ENCODE assay signal across 1 cellular context in genomic region chr10:118729200-118729599, GRCh38.
TF ChIP-seq lines count a peak whose summit lies in the region.

No MANE protein-coding gene starts in this region.

TF ChIP-seq in liver, 16 proteins besides CTCF, POLR2A, EP300 and RAD21 (continued from another document):
- no peak for TF ChIP-seq REST (IDR thresholded peaks at IDR 0.05)
- TF ChIP-seq ATF3 (IDR thresholded peaks at IDR 0.05), result no peak
TF ChIP-seq in liver: peak in this region for 0.
